In the genomic region with DNA sequence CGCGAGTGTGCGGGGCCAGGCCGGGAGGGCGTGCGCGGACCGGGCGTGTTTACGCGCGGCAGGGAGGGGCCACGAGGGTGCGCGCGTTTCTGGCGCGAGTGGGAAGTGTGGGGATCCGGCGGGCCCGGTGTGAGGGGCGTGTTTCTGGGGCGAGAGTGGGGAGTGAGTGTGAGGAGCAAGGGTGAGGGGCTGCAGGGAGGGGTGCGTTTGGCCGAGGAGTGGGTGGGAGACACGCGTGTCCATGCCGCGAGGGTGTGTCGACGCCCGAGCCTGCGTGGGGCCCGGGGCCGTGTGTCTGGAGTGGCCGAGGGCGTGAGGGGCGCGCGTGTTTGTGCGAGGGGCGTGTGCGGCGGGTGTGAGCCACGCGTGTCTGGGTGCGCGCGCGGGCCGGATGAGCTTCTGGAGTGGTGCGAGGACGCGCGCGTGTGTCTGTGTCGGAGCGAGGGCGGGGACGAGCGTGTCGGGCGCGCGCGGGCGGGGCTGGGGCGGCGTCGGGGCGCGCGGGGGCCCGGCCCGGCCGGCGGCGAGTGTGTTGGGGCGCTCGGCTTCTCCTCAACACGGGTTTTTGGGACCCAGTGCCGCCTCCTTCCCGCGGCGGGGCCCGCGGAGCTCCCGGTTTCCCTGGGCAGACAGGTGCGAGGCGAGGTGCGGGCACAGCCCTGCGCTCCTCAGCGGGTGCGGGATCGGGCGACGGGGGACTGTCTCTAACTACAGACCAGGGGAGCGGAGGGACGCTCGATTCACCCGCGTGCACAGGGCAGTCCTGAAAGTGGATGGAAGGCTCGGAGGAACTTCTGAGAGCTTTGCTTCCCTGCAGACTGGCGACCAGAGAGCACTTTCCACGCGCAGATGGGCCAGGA, we compare ENCODE assay signal across 8 cellular contexts.
DNase-seq lines count a peak whose midpoint lies in the region; ATAC-seq, FAIRE-seq and TF ChIP-seq lines count a peak whose summit lies in the region.

No MANE protein-coding gene starts in this region.

- no peaks in the 10 kb centered on the region for H4K20me1 ChIP-seq in keratinocyte (ENCODE audit: control insufficient read depth, extremely low read depth, insufficient read depth, low read length)

- H3K36me3 ChIP-seq in SK-N-MC (ENCODE audit: insufficient read depth, low read length) (no peaks in the 10 kb centered on the region), brain microvascular endothelial cell (replicated peaks) (no peaks in the 10 kb centered on the region), keratinocyte (ENCODE audit: control insufficient read depth in 2 of 2, extremely low read depth in 1 of 2, insufficient read depth in 2 of 2, low read length in 2 of 2) (no peaks in the 10 kb centered on the region)

- no peak for ATAC-seq in stimulated activated naive B cell treated with anti-CD40 and anti-IgM and Interleukin-4, amounts not matched to agents 10 μg/mL and 1 μg/mL and 100 μg/mL, for 72 hours (replicated peaks)
- ATAC-seq in GM21367 (IDR thresholded peaks at IDR 0.05; ENCODE audit: unreplicated experiment), result no peak

- H2AFZ ChIP-seq in keratinocyte (ENCODE audit: control insufficient read depth, low read length), result peak overlapping the region; percentile 75

- H3K27me3 Mint-ChIP-seq in stimulated activated naive B cell treated with anti-CD40 and anti-IgM and Interleukin-4, amounts not matched to agents 10 μg/mL and 1 μg/mL and 100 μg/mL, for 72 hours, result peaks cover 29 to 40% of the 10 kb centered on the region in 2 donors

- H3K4me3 ChIP-seq in AG04450 (ENCODE audit: low read depth, low read length), result peak overlapping the region; percentile 7; the same call in 1 of the 2 replicates
- peak overlapping the region; percentile 58 for H3K4me3 ChIP-seq in SK-N-MC
- H3K4me3 ChIP-seq in brain microvascular endothelial cell (ENCODE audit: low read depth, low read length), result peak overlapping the region; percentile 48
- H3K4me3 ChIP-seq in keratinocyte (ENCODE audit: control insufficient read depth in 2 of 3, extremely low read depth in 1 of 3, insufficient read depth in 2 of 3, low read depth in 1 of 3, low read length in 3 of 3), result peak overlapping the region; percentile 38 to 52 (median 46)

- no peaks in the 10 kb centered on the region for H3K9me1 ChIP-seq in keratinocyte (ENCODE audit: control insufficient read depth, extremely low read depth, insufficient read depth, low read length)

- POLR2A ChIA-PET in AG04450 (lab: Yijun Ruan, JAX), result no interaction called here

- FAIRE-seq in keratinocyte (lab: Jason Lieb, UNC), result no peak

- H3K9me3 ChIP-seq in AG04450 (ENCODE audit: control insufficient read depth, insufficient read depth, low read length) (no peaks in the 10 kb centered on the region), SK-N-MC (ENCODE audit: low read depth, low read length) (no peaks in the 10 kb centered on the region), keratinocyte (ENCODE audit: control insufficient read depth, low read depth, low read length) (no peaks in the 10 kb centered on the region)

- H3K27me3 ChIP-seq in AG04450 (ENCODE audit: control insufficient read depth, insufficient read depth, low read length) (peaks cover 51% of the 10 kb centered on the region), brain microvascular endothelial cell (replicated peaks) (peaks cover 24% of the 10 kb centered on the region), keratinocyte (ENCODE audit: control insufficient read depth, extremely low read depth, insufficient read depth, low read length) (peaks cover 24% of the 10 kb centered on the region)

- H3K27ac Mint-ChIP-seq in stimulated activated naive B cell treated with anti-CD40 and anti-IgM and Interleukin-4, amounts not matched to agents 10 μg/mL and 1 μg/mL and 100 μg/mL, for 72 hours, result peak overlapping the region; percentile 90

- H3K36me3 Mint-ChIP-seq in stimulated activated naive B cell treated with anti-CD40 and anti-IgM and Interleukin-4, amounts not matched to agents 10 μg/mL and 1 μg/mL and 100 μg/mL, for 72 hours, result no peaks in the 10 kb centered on the region

- H3K27ac ChIP-seq in AG04450 (ENCODE audit: low read depth, low read length) (no peak overlapping the region), SK-N-MC (no peak overlapping the region), brain microvascular endothelial cell (no peak overlapping the region), keratinocyte (ENCODE audit: control insufficient read depth, insufficient read depth, low read length) (no peak overlapping the region)

- peak overlapping the region; percentile 87 to 88 for H3K4me3 Mint-ChIP-seq in stimulated activated naive B cell treated with anti-CD40 and anti-IgM and Interleukin-4, amounts not matched to agents 10 μg/mL and 1 μg/mL and 100 μg/mL, for 72 hours

- in situ Hi-C loops in brain microvascular endothelial cell (cut with HindIII; ENCODE audit: low pct_ligation_motif_present, low sequenced_read_pairs), result no loop called here

- dilution Hi-C loops in keratinocyte (cut with MboI; ENCODE audit: extremely low pct_ligation_motif_present, low sequenced_read_pairs), result no loop called here

- H3K9me3 Mint-ChIP-seq in stimulated activated naive B cell treated with anti-CD40 and anti-IgM and Interleukin-4, amounts not matched to agents 10 μg/mL and 1 μg/mL and 100 μg/mL, for 72 hours, result no peaks in the 10 kb centered on the region

- no peaks in the 10 kb centered on the region for H3K79me2 ChIP-seq in keratinocyte (ENCODE audit: control insufficient read depth, insufficient read depth, low read length)

- peaks cover 11% of the 10 kb centered on the region in 2 donors for H3K4me1 Mint-ChIP-seq in stimulated activated naive B cell treated with anti-CD40 and anti-IgM and Interleukin-4, amounts not matched to agents 10 μg/mL and 1 μg/mL and 100 μg/mL, for 72 hours

- CTCF ChIA-PET in AG04450 (lab: Charles Lee), result interaction anchor here (0.6 to 2.3 kb wide), 2 partner anchors 36 to 48 kb away, joined by 4 to 11 read pairs; no protein-coding TSS in a partner anchor

- H3K9ac ChIP-seq in SK-N-MC (ENCODE audit: insufficient read length) (no peak overlapping the region), keratinocyte (ENCODE audit: control insufficient read depth, extremely low read depth, insufficient read depth, low read length) (peak overlapping the region; percentile 37)

- DNase-seq in AG04450 (ENCODE audit: low read depth, low spot score) (no peak), SK-N-MC (ENCODE audit: low read depth, low spot score) (no peak), brain microvascular endothelial cell (no peak), keratinocyte (ENCODE audit: low read depth, low spot score) (no peak), NCI-H446 treated with DMSO at 0.1 percent for 48 hours (lab: John Stamatoyannopoulos, UW) (no peak), SHP77 treated with DMSO at 0.1 percent for 48 hours (lab: John Stamatoyannopoulos, UW) (no peak)
- DNase-seq in stimulated activated naive B cell treated with anti-CD40 and anti-IgM and Interleukin-4, amounts not matched to agents 10 μg/mL and 1 μg/mL and 100 μg/mL, for 72 hours, result peak; percentile 6

- no peak for TF ChIP-seq CTCF in AG04450 (IDR thresholded peaks at IDR 0.05; ENCODE audit: low read depth, low read length)
- TF ChIP-seq CTCF in brain microvascular endothelial cell (IDR thresholded peaks at IDR 0.05; ENCODE audit: low read depth, low read length, missing control alignments), result no peak
- no peak for TF ChIP-seq CTCF in keratinocyte (optimal IDR thresholded peaks at IDR 0.05 in 1 of 3, IDR thresholded peaks at IDR 0.05 in 1 of 3, conservative IDR thresholded peaks at IDR 0.05 in 1 of 3; ENCODE audit: extremely low read depth in 1 of 3, insufficient read depth in 2 of 3, low read length in 3 of 3)

- H3K4me2 ChIP-seq in keratinocyte (ENCODE audit: control insufficient read depth, extremely low read depth, insufficient read depth, low read depth, low read length), result peak overlapping the region; percentile 75

- H3K4me1 ChIP-seq in keratinocyte (ENCODE audit: control insufficient read depth, extremely low read depth, insufficient read depth, low read length), result peaks cover 5% of the 10 kb centered on the region

Comparison
In these comparisons a context has a peak if more than half of its experiments do, and no peak if none do; other contexts are left out.
1. H3K4me3 ChIP-seq: peak in every context shown above with its lines; median percentile 58 in SK-N-MC; 48 in brain microvascular endothelial cell; 46 in keratinocyte; 7 in AG04450.